ENCODE assay signal across 9 cellular contexts in genomic region chr3:196186661-196187573, GRCh38. TPM values are rescaled to one million over a fixed set of nuclear protein-coding genes. Genes with fewer than 3 reads are reported as not detected.
DNase-seq lines count a peak whose midpoint lies in the region; ATAC-seq and TF ChIP-seq lines count a peak whose summit lies in the region.
"Had no signal": no experiment of that assay in that cellular context is flagged by ENCODE, and none has a peak within 500 bp of the region (broad histone marks: within the 10 kb centered on the region; RNA-seq: fewer than 3 reads in every experiment).

No MANE protein-coding gene starts in this region.

- no peak for TF ChIP-seq EP300 in gastroesophageal sphincter (IDR thresholded peaks at IDR 0.05)

- 45 to 53% methylated on average over 11 to 16 of the region's 31 CpGs for WGBS in gastroesophageal sphincter (ENCODE audit: low coverage in 1 of 2), 2 donors

- H3K4me1 ChIP-seq in BLaER1 (peaks cover 67% of the 10 kb centered on the region), vagina (peaks cover 8% of the 10 kb centered on the region), gastroesophageal sphincter (peaks cover 0 to 10% (median 0%) of the 10 kb centered on the region in 3 donors)

- H3K27ac ChIP-seq in BLaER1 (peak overlapping the region; percentile 75), HL-60 (replicated peaks) (peak overlapping the region; percentile 54), vagina (peak overlapping the region; percentile 46), gastroesophageal sphincter (no peak overlapping the region)

- H3K36me3 ChIP-seq in BLaER1: no peaks in the 10 kb centered on the region
- no peaks in the 10 kb centered on the region for H3K36me3 ChIP-seq in vagina
- no peaks in the 10 kb centered on the region for H3K36me3 ChIP-seq in gastroesophageal sphincter

- intact Hi-C loops in vagina (cut with DNase I): no loop called here

- H3K9ac ChIP-seq in BLaER1: peak overlapping the region; percentile 64

- H3K36me3 Mint-ChIP-seq in T-helper 17 cell (ENCODE audit: low read depth) (no peaks in the 10 kb centered on the region), immature natural killer cell (no peaks in the 10 kb centered on the region)

- no peak for TF ChIP-seq CTCF in HL-60 (IDR thresholded peaks at IDR 0.05; ENCODE audit: insufficient read depth, low read length)
- no peak for TF ChIP-seq CTCF in vagina (IDR thresholded peaks at IDR 0.05)
- TF ChIP-seq CTCF in gastroesophageal sphincter (IDR thresholded peaks at IDR 0.05): no peak

- H3K9me3 Mint-ChIP-seq in immature natural killer cell: no peaks in the 10 kb centered on the region

- peak; percentile 56 for ATAC-seq in GM19023 (IDR thresholded peaks at IDR 0.05; ENCODE audit: unreplicated experiment)
- ATAC-seq in T-helper 17 cell: peak; percentile 36
- ATAC-seq in gastroesophageal sphincter: no peak
- ATAC-seq in left lobe of liver: no peak

- H3K9me3 ChIP-seq in BLaER1: no peaks in the 10 kb centered on the region
- H3K9me3 ChIP-seq in T-helper 17 cell (ENCODE audit: control insufficient read depth, low read length, poor library complexity, severe bottlenecking): no peaks in the 10 kb centered on the region
- no peaks in the 10 kb centered on the region for H3K9me3 ChIP-seq in vagina
- H3K9me3 ChIP-seq in gastroesophageal sphincter: no peaks in the 10 kb centered on the region

- DNase-seq in HL-60 (ENCODE audit: low read depth in 1 of 2, low spot score in 1 of 2) (no peak), T-helper 17 cell (peak in 1 of 3 donors; percentile 31), immature natural killer cell (peak in 2 of 3 donors; percentile 8 to 21), vagina (ENCODE audit: extremely low spot score in 2 of 2) (no peak), left lobe of liver (ENCODE audit: low spot score) (no peak)

- peak overlapping the region; percentile 78 for H3K4me2 ChIP-seq in BLaER1

- H3K27ac Mint-ChIP-seq in T-helper 17 cell: peak overlapping the region; percentile 90
- H3K27ac Mint-ChIP-seq in immature natural killer cell: peak overlapping the region in 4 of 6 donors; percentile 23 to 80 (median 58)

- H3K27me3 ChIP-seq in BLaER1 (no peaks in the 10 kb centered on the region), HL-60 (ENCODE audit: insufficient read depth, poor library complexity, severe bottlenecking) (no peaks in the 10 kb centered on the region), vagina (no peaks in the 10 kb centered on the region), gastroesophageal sphincter (no peaks in the 10 kb centered on the region)

- H3K4me3 Mint-ChIP-seq in T-helper 17 cell (peak overlapping the region; percentile 56), immature natural killer cell (peak overlapping the region in 2 of 5 donors; percentile 56 to 57)

- peaks cover 26% of the 10 kb centered on the region for H3K4me1 Mint-ChIP-seq in T-helper 17 cell
- H3K4me1 Mint-ChIP-seq in immature natural killer cell: peaks cover 4 to 10% of the 10 kb centered on the region in 2 donors

- TF ChIP-seq POLR2A in vagina (IDR thresholded peaks at IDR 0.05) (no peak), gastroesophageal sphincter (IDR thresholded peaks at IDR 0.05) (no peak)

- no peaks in the 10 kb centered on the region for H4K20me1 ChIP-seq in BLaER1

- no peak overlapping the region for H3K4me3 ChIP-seq in BLaER1
- H3K4me3 ChIP-seq in HL-60 (replicated peaks; ENCODE audit: insufficient read depth, low read length): no peak overlapping the region
- peak overlapping the region in 1 of 2 donors; percentile 11 for H3K4me3 ChIP-seq in vagina
- peak overlapping the region in 1 of 2 donors; percentile 15 for H3K4me3 ChIP-seq in gastroesophageal sphincter

- H3K27me3 Mint-ChIP-seq in T-helper 17 cell (no peaks in the 10 kb centered on the region), immature natural killer cell (ENCODE audit: low read depth in 3 of 3) (peaks cover 0 to 2% (median 2%) of the 10 kb centered on the region in 3 donors)

RNA-seq across cellular contexts. Expression of gene ZDHHC19, which starts 24.3 kb away (rescaled TPM):
- not detected for total RNA-seq in T-helper 17 cell
- polyA plus RNA-seq in immature natural killer cell: not detected
- not detected for total RNA-seq in vagina
- total RNA-seq in gastroesophageal sphincter: not detected
- 1.3 TPM for total RNA-seq in left lobe of liver
- total RNA-seq: renal cortical epithelial cell had no signal

RNA-seq across cellular contexts. Expression of gene SLC51A, which starts 29.4 kb away (rescaled TPM):
- total RNA-seq in T-helper 17 cell: not detected
- 1 to 10 TPM in 1 of 3 donors, under 1 TPM in 1, not detected in 1; 0.62 to 1.6 TPM for polyA plus RNA-seq in immature natural killer cell
- total RNA-seq in vagina: 1.2 TPM
- total RNA-seq in gastroesophageal sphincter: not detected
- 20.0 TPM for total RNA-seq in left lobe of liver
- total RNA-seq: renal cortical epithelial cell had no signal

Comparison
In these comparisons a context has a peak if more than half of its experiments do, and no peak if none do; other contexts are left out.
1. H3K27ac ChIP-seq: peak in BLaER1 (single experiment), HL-60 (single experiment) and vagina (single experiment); none in gastroesophageal sphincter (0 of 4).
2. ATAC-seq: peak in GM19023 (single experiment) and T-helper 17 cell (single experiment); none in gastroesophageal sphincter (single experiment) and left lobe of liver (single experiment).
3. DNase-seq: peak in immature natural killer cell (2 of 3); none in HL-60 (0 of 2), vagina (0 of 2) and left lobe of liver (single experiment).